Comparison of ENCODE assay signal across 11 cellular contexts in the genomic region with DNA sequence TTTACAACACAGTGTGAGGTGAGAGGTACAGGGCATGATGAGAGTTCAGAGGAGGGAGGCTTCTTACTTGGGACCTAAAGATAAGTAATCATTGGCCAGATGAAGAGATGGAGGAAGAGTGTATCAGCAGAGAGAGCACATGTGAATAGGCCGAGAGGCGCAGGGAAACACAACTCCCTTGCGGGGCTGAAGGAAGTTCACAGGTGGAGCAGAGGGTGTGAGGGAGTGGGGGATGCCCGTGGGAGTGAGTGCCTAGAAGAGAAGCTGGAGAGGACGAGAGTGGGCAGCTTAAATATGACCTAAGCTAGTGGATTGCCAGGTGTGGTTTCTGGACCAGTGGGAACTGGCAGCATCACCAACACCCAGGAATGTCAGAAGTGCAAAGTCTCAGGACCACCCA.
DNase-seq lines count a peak whose midpoint lies in the region; ATAC-seq and TF ChIP-seq lines count a peak whose summit lies in the region.
"Had no signal": no experiment of that assay in that cellular context is flagged by ENCODE, and none has a peak within 500 bp of the region (broad histone marks: within the 10 kb centered on the region; RNA-seq: fewer than 3 reads in every experiment).

No MANE protein-coding gene starts in this region.

- H3K4me2 ChIP-seq in GM23338: no peak overlapping the region

- no peaks in the 10 kb centered on the region for H3K9me3 Mint-ChIP-seq in GM23338
- H3K9me3 Mint-ChIP-seq in stimulated activated effector memory CD8-positive, alpha-beta T cell treated with anti-CD3 and anti-CD28 coated beads, Interleukin-12 subunit alpha, Interleukin-12 subunit beta, amount 100 ng/mL, for 72 hours: no peaks in the 10 kb centered on the region
- H3K9me3 Mint-ChIP-seq: CD8-positive, alpha-beta memory T cell had no signal

- H3K36me3 ChIP-seq in GM23338 (ENCODE audit: insufficient read depth) (no peaks in the 10 kb centered on the region), HUES48 (ENCODE audit: control insufficient read depth, insufficient read depth, low read length) (no peaks in the 10 kb centered on the region)
- H3K36me3 ChIP-seq: Peyer's patch had no signal

- in situ Hi-C loops in G401 (cut with HindIII; ENCODE audit: low sequenced_read_pairs): no loop called here

- no peaks in the 10 kb centered on the region for H3K79me2 ChIP-seq in GM23338 (replicated peaks; ENCODE audit: insufficient read depth)

- H3K27ac ChIP-seq in GM23338 (ENCODE audit: low read depth): no peak overlapping the region
- peak overlapping the region; percentile 34 for H3K27ac ChIP-seq in HUES48 (ENCODE audit: low read depth, low read length)
- H3K27ac ChIP-seq: Peyer's patch had no signal

- DNase-seq in GM23338 (ENCODE audit: low spot score) (no peak), astrocyte of the hippocampus (ENCODE audit: low read depth, low spot score) (peak; percentile 45), G401 (ENCODE audit: low spot score) (no peak), islet precursor cell (no peak)
- DNase-seq in stimulated activated effector memory CD8-positive, alpha-beta T cell treated with anti-CD3 and anti-CD28 coated beads, Interleukin-12 subunit alpha, Interleukin-12 subunit beta, amount 100 ng/mL, for 72 hours (ENCODE audit: low spot score in 2 of 2): no peak
- DNase-seq: GF-D8, NCI-H1436 treated with DMSO at 0.1 percent for 48 hours had no signal

- no peak; the same call in 2 of the 3 replicates for ATAC-seq in GM23338
- ATAC-seq in stimulated activated effector memory CD8-positive, alpha-beta T cell treated with anti-CD3 and anti-CD28 coated beads, Interleukin-12 subunit alpha, Interleukin-12 subunit beta, amount 100 ng/mL, for 72 hours: peak; percentile 33
- ATAC-seq in GM19397 (IDR thresholded peaks at IDR 0.05; ENCODE audit: unreplicated experiment): no peak

- no peaks in the 10 kb centered on the region for H3K27me3 Mint-ChIP-seq in GM23338 (ENCODE audit: insufficient read depth, low read depth, poor library complexity)

- H3K4me1 Mint-ChIP-seq in GM23338: peaks cover 8% of the 10 kb centered on the region; the same call in 2 of the 3 replicates
- H3K4me1 Mint-ChIP-seq in stimulated activated effector memory CD8-positive, alpha-beta T cell treated with anti-CD3 and anti-CD28 coated beads, Interleukin-12 subunit alpha, Interleukin-12 subunit beta, amount 100 ng/mL, for 72 hours: no peaks in the 10 kb centered on the region
- H3K4me1 Mint-ChIP-seq: CD8-positive, alpha-beta memory T cell had no signal

- no peaks in the 10 kb centered on the region for H4K20me1 ChIP-seq in GM23338 (replicated peaks; ENCODE audit: insufficient read depth)

- no peak overlapping the region for H3K9ac ChIP-seq in HUES48 (ENCODE audit: low read depth, low read length)

- H3K4me3 ChIP-seq in GM23338: no peak overlapping the region
- no peak overlapping the region for H3K4me3 ChIP-seq in HUES48 (ENCODE audit: low read depth, low read length)
- H3K4me3 ChIP-seq: Peyer's patch had no signal

- no peaks in the 10 kb centered on the region; the same call in 1 of the 2 replicates for H3K4me1 ChIP-seq in GM23338 (ENCODE audit: insufficient read depth)
- H3K4me1 ChIP-seq in HUES48 (ENCODE audit: control insufficient read depth, insufficient read depth, low read length): peaks cover 18% of the 10 kb centered on the region
- H3K4me1 ChIP-seq: Peyer's patch had no signal

- no peaks in the 10 kb centered on the region for H3F3A ChIP-seq in GM23338 (replicated peaks; ENCODE audit: low read depth)

- TF ChIP-seq CTCF in GM23338 (conservative IDR thresholded peaks at IDR 0.05; ENCODE audit: low read depth in 2 of 2): no peak

- H3K27me3 ChIP-seq in GM23338 (ENCODE audit: insufficient read depth): no peaks in the 10 kb centered on the region
- no peaks in the 10 kb centered on the region for H3K27me3 ChIP-seq in HUES48 (ENCODE audit: control insufficient read depth, insufficient read depth, low read length)
- H3K27me3 ChIP-seq: Peyer's patch had no signal

- H3K9me2 ChIP-seq in GM23338 (ENCODE audit: insufficient read depth): no peaks in the 10 kb centered on the region

- H2AFZ ChIP-seq in GM23338: peak overlapping the region; percentile 78; the same call in 1 of the 2 replicates

- H3K4me3 Mint-ChIP-seq in GM23338: no peak overlapping the region
- no peak overlapping the region for H3K4me3 Mint-ChIP-seq in stimulated activated effector memory CD8-positive, alpha-beta T cell treated with anti-CD3 and anti-CD28 coated beads, Interleukin-12 subunit alpha, Interleukin-12 subunit beta, amount 100 ng/mL, for 72 hours
- H3K4me3 Mint-ChIP-seq: CD8-positive, alpha-beta memory T cell had no signal

- H3K27ac Mint-ChIP-seq in GM23338: no peak overlapping the region
- no peak overlapping the region for H3K27ac Mint-ChIP-seq in stimulated activated effector memory CD8-positive, alpha-beta T cell treated with anti-CD3 and anti-CD28 coated beads, Interleukin-12 subunit alpha, Interleukin-12 subunit beta, amount 100 ng/mL, for 72 hours
- H3K27ac Mint-ChIP-seq: CD8-positive, alpha-beta memory T cell had no signal

- no peaks in the 10 kb centered on the region for H3K36me3 Mint-ChIP-seq in GM23338 (ENCODE audit: low read depth)
- no peaks in the 10 kb centered on the region for H3K36me3 Mint-ChIP-seq in stimulated activated effector memory CD8-positive, alpha-beta T cell treated with anti-CD3 and anti-CD28 coated beads, Interleukin-12 subunit alpha, Interleukin-12 subunit beta, amount 100 ng/mL, for 72 hours
- H3K36me3 Mint-ChIP-seq: CD8-positive, alpha-beta memory T cell had no signal

- H3K9me3 ChIP-seq in HUES48 (ENCODE audit: control insufficient read depth, insufficient read depth, low read length): no peaks in the 10 kb centered on the region
- H3K9me3 ChIP-seq: Peyer's patch had no signal

TF ChIP-seq in GM23338, 12 proteins besides CTCF, POLR2A, EP300 and RAD21 (continues in another document):
- TF ChIP-seq, protein P1, sequence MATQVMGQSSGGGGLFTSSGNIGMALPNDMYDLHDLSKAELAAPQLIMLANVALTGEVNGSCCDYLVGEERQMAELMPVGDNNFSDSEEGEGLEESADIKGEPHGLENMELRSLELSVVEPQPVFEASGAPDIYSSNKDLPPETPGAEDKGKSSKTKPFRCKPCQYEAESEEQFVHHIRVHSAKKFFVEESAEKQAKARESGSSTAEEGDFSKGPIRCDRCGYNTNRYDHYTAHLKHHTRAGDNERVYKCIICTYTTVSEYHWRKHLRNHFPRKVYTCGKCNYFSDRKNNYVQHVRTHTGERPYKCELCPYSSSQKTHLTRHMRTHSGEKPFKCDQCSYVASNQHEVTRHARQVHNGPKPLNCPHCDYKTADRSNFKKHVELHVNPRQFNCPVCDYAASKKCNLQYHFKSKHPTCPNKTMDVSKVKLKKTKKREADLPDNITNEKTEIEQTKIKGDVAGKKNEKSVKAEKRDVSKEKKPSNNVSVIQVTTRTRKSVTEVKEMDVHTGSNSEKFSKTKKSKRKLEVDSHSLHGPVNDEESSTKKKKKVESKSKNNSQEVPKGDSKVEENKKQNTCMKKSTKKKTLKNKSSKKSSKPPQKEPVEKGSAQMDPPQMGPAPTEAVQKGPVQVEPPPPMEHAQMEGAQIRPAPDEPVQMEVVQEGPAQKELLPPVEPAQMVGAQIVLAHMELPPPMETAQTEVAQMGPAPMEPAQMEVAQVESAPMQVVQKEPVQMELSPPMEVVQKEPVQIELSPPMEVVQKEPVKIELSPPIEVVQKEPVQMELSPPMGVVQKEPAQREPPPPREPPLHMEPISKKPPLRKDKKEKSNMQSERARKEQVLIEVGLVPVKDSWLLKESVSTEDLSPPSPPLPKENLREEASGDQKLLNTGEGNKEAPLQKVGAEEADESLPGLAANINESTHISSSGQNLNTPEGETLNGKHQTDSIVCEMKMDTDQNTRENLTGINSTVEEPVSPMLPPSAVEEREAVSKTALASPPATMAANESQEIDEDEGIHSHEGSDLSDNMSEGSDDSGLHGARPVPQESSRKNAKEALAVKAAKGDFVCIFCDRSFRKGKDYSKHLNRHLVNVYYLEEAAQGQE (IDR thresholded peaks at IDR 0.05; ENCODE audit: unreplicated experiment): no peak
- no peak for TF ChIP-seq JUNB (IDR thresholded peaks at IDR 0.05; ENCODE audit: unreplicated experiment)
